In the genomic region with DNA sequence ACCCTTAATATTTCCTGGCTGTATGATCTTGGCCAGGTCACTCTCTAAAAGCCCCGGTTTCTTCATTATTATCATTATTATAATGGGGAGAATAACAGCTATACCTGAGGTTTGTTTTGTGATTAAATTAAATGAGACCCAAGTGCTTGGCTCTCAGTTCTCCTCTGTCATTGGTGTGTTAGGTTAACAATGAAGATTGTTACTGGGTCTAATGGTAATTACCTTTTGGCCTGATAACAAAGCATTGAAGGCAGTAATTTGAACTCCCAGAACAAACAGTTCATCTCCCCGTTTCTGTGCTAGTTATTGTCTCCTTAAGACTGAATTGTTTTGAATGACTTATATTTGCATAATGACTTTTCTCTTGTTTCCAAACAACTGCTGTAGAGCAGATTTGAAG, we compare ENCODE assay signal across 13 cellular contexts.
"Had no signal": no experiment of that assay in that cellular context is flagged by ENCODE, and none has a peak within 500 bp of the region (broad histone marks: within the 10 kb centered on the region; RNA-seq: fewer than 3 reads in every experiment).

No MANE protein-coding gene starts in this region.

- H3K27ac Mint-ChIP-seq: activated CD8-positive, alpha-beta memory T cell treated with anti-CD3 and anti-CD28 coated beads, Interleukin-2, amount 10 ng/mL, durations not matched to agents 7 days and 5 days; activated T-cell treated with anti-CD3 and anti-CD28 coated beads, Interleukin-2, amount 50 U/mL, for 24 hours had no signal

- DNase-seq: activated CD4-positive, alpha-beta T cell treated with anti-CD3 and anti-CD28 coated beads for 1 hour; activated CD4-positive, alpha-beta T cell treated with anti-CD3 and anti-CD28 coated beads, Interleukin-2, amount 50 U/mL, for 48 hours; activated CD8-positive, alpha-beta memory T cell treated with anti-CD3 and anti-CD28 coated beads, Interleukin-2, amount 10 ng/mL, durations not matched to agents 7 days and 5 days; activated naive CD4-positive, alpha-beta T cell treated with anti-CD3 and anti-CD28 coated beads, Interleukin-2, amount 50 U/mL, for 16 hours; activated T-cell treated with anti-CD3 and anti-CD28 coated beads, Interleukin-2, amount 50 U/mL, for 24 hours; adrenal gland; pancreas; stimulated activated CD4-positive, alpha-beta T cell treated with anti-CD3 and anti-CD28 coated beads, Interleukin-1b, Interleukin-23, amount 100 ng/mL, for 48 hours; stomach; T1000; testis; upper lobe of right lung had no signal

- H3K4me3 Mint-ChIP-seq: activated CD8-positive, alpha-beta memory T cell treated with anti-CD3 and anti-CD28 coated beads, Interleukin-2, amount 10 ng/mL, durations not matched to agents 7 days and 5 days; activated T-cell treated with anti-CD3 and anti-CD28 coated beads, Interleukin-2, amount 50 U/mL, for 24 hours had no signal

- H3K27me3 Mint-ChIP-seq: activated CD8-positive, alpha-beta memory T cell treated with anti-CD3 and anti-CD28 coated beads, Interleukin-2, amount 10 ng/mL, durations not matched to agents 7 days and 5 days; activated T-cell treated with anti-CD3 and anti-CD28 coated beads, Interleukin-2, amount 50 U/mL, for 24 hours had no signal

- H3K9me3 Mint-ChIP-seq: activated T-cell treated with anti-CD3 and anti-CD28 coated beads, Interleukin-2, amount 50 U/mL, for 24 hours had no signal

- H3K36me3 Mint-ChIP-seq: activated CD8-positive, alpha-beta memory T cell treated with anti-CD3 and anti-CD28 coated beads, Interleukin-2, amount 10 ng/mL, durations not matched to agents 7 days and 5 days had no signal

- ATAC-seq: activated CD8-positive, alpha-beta memory T cell treated with anti-CD3 and anti-CD28 coated beads, Interleukin-2, amount 10 ng/mL, durations not matched to agents 7 days and 5 days; gastroesophageal sphincter; pancreas; upper lobe of right lung had no signal
